ENCODE assay signal across 1 cellular context in genomic region chr20:62651285-62652021, GRCh38.
TF ChIP-seq lines count a peak whose summit lies in the region.

No MANE protein-coding gene starts in this region.

TF ChIP-seq in HEK293, 187 proteins besides CTCF, POLR2A, EP300 and RAD21 (continued from another document and continues in another):
- peak; percentile 42 for TF ChIP-seq TSHZ1 (tag by site-specific recombination; IDR thresholded peaks at IDR 0.05; ENCODE audit: borderline replicate concordance)
- peak; percentile 78 for TF ChIP-seq ZNF600 (tag by site-specific recombination; IDR thresholded peaks at IDR 0.05)
- TF ChIP-seq KLF10 (tag by site-specific recombination; IDR thresholded peaks at IDR 0.05), result peak; percentile 71
- TF ChIP-seq PATZ1 (tag by site-specific recombination; IDR thresholded peaks at IDR 0.05), result peak; percentile 74
- peak; percentile 92 for TF ChIP-seq ZNF629 (tag by site-specific recombination; IDR thresholded peaks at IDR 0.05)
- peak; percentile 61; the same call in 1 of the 2 replicates for TF ChIP-seq ZNF558 (tag by site-specific recombination; IDR thresholded peaks at IDR 0.05)
- TF ChIP-seq KLF8 (tag by site-specific recombination; IDR thresholded peaks at IDR 0.05), result peak; percentile 40; the same call in 1 of the 2 replicates
- TF ChIP-seq ZBTB10 (tag by site-specific recombination; IDR thresholded peaks at IDR 0.05), result peak; percentile 79
- peak; percentile 37 for TF ChIP-seq IKZF3 (tag by site-specific recombination; IDR thresholded peaks at IDR 0.05)
- peak; percentile 63; the same call in 1 of the 2 replicates for TF ChIP-seq ZNF561 (tag by site-specific recombination; IDR thresholded peaks at IDR 0.05; ENCODE audit: borderline replicate concordance)
- TF ChIP-seq ZBTB17 (tag by site-specific recombination; IDR thresholded peaks at IDR 0.05), result peak; percentile 72
- no peak for TF ChIP-seq ZNF112 (tag by site-specific recombination; IDR thresholded peaks at IDR 0.05)
- TF ChIP-seq HOXD13 (CRISPR knock-in tag; IDR thresholded peaks at IDR 0.05; ENCODE audit: borderline replicate concordance), result no peak
- TF ChIP-seq WT1 (tag by site-specific recombination; IDR thresholded peaks at IDR 0.05), result peak; percentile 78
- peak; percentile 89 for TF ChIP-seq ZBTB21 (tag by site-specific recombination; IDR thresholded peaks at IDR 0.05)
- 0 out of 2 replicates have a peak, but pooled peaks have one; percentile 25 for TF ChIP-seq KLF17 (tag by site-specific recombination; IDR thresholded peaks at IDR 0.05)
- TF ChIP-seq TCF7L2 (IDR thresholded peaks at IDR 0.05; ENCODE audit: borderline replicate concordance, low read depth, low read length), result no peak
- TF ChIP-seq ZNF24 (tag by site-specific recombination; IDR thresholded peaks at IDR 0.05), result 0 out of 2 replicates have a peak, but pooled peaks have one; percentile 68
- TF ChIP-seq ZNF423 (tag by site-specific recombination; IDR thresholded peaks at IDR 0.05), result peak; percentile 74
- TF ChIP-seq ZNF354C (tag by site-specific recombination; IDR thresholded peaks at IDR 0.05; ENCODE audit: borderline replicate concordance, low read depth), result no peak
- TF ChIP-seq ZNF530 (tag by site-specific recombination; IDR thresholded peaks at IDR 0.05; ENCODE audit: low read depth), result no peak
- TF ChIP-seq ZNF518A (tag by site-specific recombination; conservative IDR thresholded peaks at IDR 0.05; ENCODE audit: low read depth), result peak; percentile 43; the same call in 1 of the 2 replicates
- peak; percentile 90 for TF ChIP-seq ZXDB (tag by site-specific recombination; IDR thresholded peaks at IDR 0.05)
- peak; percentile 86 for TF ChIP-seq GLIS2 (tag by site-specific recombination; IDR thresholded peaks at IDR 0.05)
- TF ChIP-seq ZBTB49 (tag by site-specific recombination; IDR thresholded peaks at IDR 0.05; ENCODE audit: low read depth), result no peak
- no peak for TF ChIP-seq REST (tag by site-specific recombination; IDR thresholded peaks at IDR 0.05)
- TF ChIP-seq ZFP69B (tag by site-specific recombination; IDR thresholded peaks at IDR 0.05), result 0 out of 2 replicates have a peak, but pooled peaks have one; percentile 3
- peak; percentile 82 for TF ChIP-seq ZNF335 (tag by site-specific recombination; conservative IDR thresholded peaks at IDR 0.05)
- TF ChIP-seq ZNF639 (tag by site-specific recombination; IDR thresholded peaks at IDR 0.05), result 0 out of 2 replicates have a peak, but pooled peaks have one; percentile 24
- no peak for TF ChIP-seq ZNF785 (tag by site-specific recombination; IDR thresholded peaks at IDR 0.05)
- TF ChIP-seq ZNF223 (tag by site-specific recombination; IDR thresholded peaks at IDR 0.05), result no peak
- TF ChIP-seq ZBTB8A (tag by site-specific recombination; IDR thresholded peaks at IDR 0.05), result 0 out of 2 replicates have a peak, but pooled peaks have one; percentile 45
- TF ChIP-seq ZIC2 (tag by site-specific recombination; IDR thresholded peaks at IDR 0.05), result peak; percentile 97
- no peak for TF ChIP-seq ZNF76 (tag by site-specific recombination; IDR thresholded peaks at IDR 0.05; ENCODE audit: borderline replicate concordance, low read depth)
- peak; percentile 96 for TF ChIP-seq GLIS1 (tag by site-specific recombination; IDR thresholded peaks at IDR 0.05)
- 0 out of 2 replicates have a peak, but pooled peaks have one; percentile 51 for TF ChIP-seq SP7 (tag by site-specific recombination; IDR thresholded peaks at IDR 0.05)
